ENCODE assay signal across 20 cellular contexts in genomic region chr17:32274101-32274500, GRCh38. TPM values are rescaled to one million over a fixed set of nuclear protein-coding genes. Genes with fewer than 3 reads are reported as not detected.
DNase-seq lines count a peak whose midpoint lies in the region; TF ChIP-seq lines count a peak whose summit lies in the region.
"Had no signal": no experiment of that assay in that cellular context is flagged by ENCODE, and none has a peak within 500 bp of the region (broad histone marks: within the 10 kb centered on the region; RNA-seq: fewer than 3 reads in every experiment).

No MANE protein-coding gene starts in this region.

- peaks cover 18 to 33% (median 22%) of the 10 kb centered on the region in 11 experiments for H3K27me3 ChIP-seq in BLaER1 treated with 17β-estradiol and CSF1 and Interleukin-3, amounts not matched to agents 10 nM and 100 nM
- H3K27me3 ChIP-seq in endodermal cell (ENCODE audit: control insufficient read depth, insufficient read depth, low read length, poor library complexity, severe bottlenecking) (peaks cover 17% of the 10 kb centered on the region), neural progenitor cell (peaks cover 6% of the 10 kb centered on the region), mammary epithelial cell (ENCODE audit: insufficient read depth, low read length) (peaks cover 4% of the 10 kb centered on the region)
- H3K27me3 ChIP-seq: BE2C had no signal

- dilution Hi-C loops in mammary epithelial cell (cut with HindIII; ENCODE audit: low sequenced_read_pairs), result loop anchor here (5.0 kb wide), 1 partner anchor 48 kb away; no protein-coding TSS in a partner anchor

- no peak overlapping the region for H3K27ac ChIP-seq in BLaER1 treated with 17β-estradiol and CSF1 and Interleukin-3, amounts not matched to agents 10 nM and 100 nM
- H3K27ac ChIP-seq in HEK293 (ENCODE audit: extremely low read depth, low read depth, low read length), result no peak overlapping the region
- no peak overlapping the region for H3K27ac ChIP-seq in endodermal cell (ENCODE audit: low read depth, low read length)
- H3K27ac ChIP-seq in neural progenitor cell, result no peak overlapping the region
- no peak overlapping the region for H3K27ac ChIP-seq in mammary epithelial cell (ENCODE audit: insufficient read depth, low read depth, low read length)
- H3K27ac ChIP-seq in OCI-LY7 (ENCODE audit: low read depth, low read length, poor library complexity, severe bottlenecking), result no peak overlapping the region
- H3K27ac ChIP-seq: C4-2B, KMS-11 had no signal

- TF ChIP-seq CTCF in HEK293 (tag by site-specific recombination; IDR thresholded peaks at IDR 0.05) (no peak), endodermal cell (conservative IDR thresholded peaks at IDR 0.05) (no peak), neural progenitor cell (IDR thresholded peaks at IDR 0.05) (no peak), mammary epithelial cell (conservative IDR thresholded peaks at IDR 0.05 in 1 of 2, IDR thresholded peaks at IDR 0.05 in 1 of 2; ENCODE audit: extremely low read depth in 1 of 2, insufficient read depth in 1 of 2, low read depth in 1 of 2, low read length in 2 of 2) (no peak), OCI-LY7 (conservative IDR thresholded peaks at IDR 0.05; ENCODE audit: low read length) (no peak)

- no peak overlapping the region for H3K27ac Mint-ChIP-seq in endodermal cell
- H3K27ac Mint-ChIP-seq in neural progenitor cell, result peak overlapping the region; percentile 60
- H3K27ac Mint-ChIP-seq: CD8-positive, alpha-beta T cell had no signal

- H2AFZ ChIP-seq in neural progenitor cell (replicated peaks), result no peak overlapping the region
- no peak overlapping the region for H2AFZ ChIP-seq in mammary epithelial cell (ENCODE audit: low read depth, low read length)
- H2AFZ ChIP-seq in OCI-LY7 (ENCODE audit: low read length), result no peak overlapping the region

- no peaks in the 10 kb centered on the region for H3K9me3 ChIP-seq in BLaER1 treated with 17β-estradiol and CSF1 and Interleukin-3, amounts not matched to agents 10 nM and 100 nM (replicated peaks in 1 of 11)
- H3K9me3 ChIP-seq in HEK293 (ENCODE audit: control insufficient read depth, insufficient read depth, low read depth, low read length) (no peaks in the 10 kb centered on the region), endodermal cell (ENCODE audit: control insufficient read depth, low read length) (no peaks in the 10 kb centered on the region), neural progenitor cell (ENCODE audit: low read depth) (no peaks in the 10 kb centered on the region), mammary epithelial cell (replicated peaks; ENCODE audit: insufficient read depth, low read length) (no peaks in the 10 kb centered on the region), OCI-LY7 (ENCODE audit: low read length) (no peaks in the 10 kb centered on the region)
- H3K9me3 ChIP-seq: BE2C, HAP-1 had no signal

- no peaks in the 10 kb centered on the region for H3K9me3 Mint-ChIP-seq in endodermal cell
- H3K9me3 Mint-ChIP-seq in neural progenitor cell, result no peaks in the 10 kb centered on the region
- H3K9me3 Mint-ChIP-seq: CD8-positive, alpha-beta T cell had no signal

- H3K4me3 Mint-ChIP-seq in endodermal cell, result no peak overlapping the region
- no peak overlapping the region for H3K4me3 Mint-ChIP-seq in neural progenitor cell
- H3K4me3 Mint-ChIP-seq: CD8-positive, alpha-beta T cell had no signal

- H3K9me2 ChIP-seq in OCI-LY7 (ENCODE audit: insufficient read depth, low read length), result no peaks in the 10 kb centered on the region

- POLR2A ChIA-PET in HEK293 (lab: Yijun Ruan, JAX), result no interaction called here
- POLR2A ChIA-PET in OCI-LY7 (lab: Charles Lee), result interaction anchor here (0.6 kb wide), 1 partner anchor 355 kb away, joined by 5 read pairs; no protein-coding TSS in a partner anchor

- H3K4me1 Mint-ChIP-seq in endodermal cell (peaks cover 7% of the 10 kb centered on the region), neural progenitor cell (peaks cover 40% of the 10 kb centered on the region)

- H3K4me3 ChIP-seq in BLaER1 treated with 17β-estradiol and CSF1 and Interleukin-3, amounts not matched to agents 10 nM and 100 nM, result no peak overlapping the region
- no peak overlapping the region for H3K4me3 ChIP-seq in HEK293 (ENCODE audit: low read depth, low read length)
- no peak overlapping the region for H3K4me3 ChIP-seq in endodermal cell (ENCODE audit: low read length)
- H3K4me3 ChIP-seq in neural progenitor cell, result no peak overlapping the region
- no peak overlapping the region for H3K4me3 ChIP-seq in mammary epithelial cell (replicated peaks in 1 of 3; ENCODE audit: insufficient read depth in 1 of 3, low read depth in 2 of 3, low read length in 3 of 3)
- no peak overlapping the region for H3K4me3 ChIP-seq in OCI-LY7 (ENCODE audit: low read depth, low read length, poor library complexity, severe bottlenecking)
- H3K4me3 ChIP-seq: HAP-1 had no signal

- DNase-seq in endodermal cell, result peak; percentile 49
- no peak for DNase-seq in neural progenitor cell (ENCODE audit: low spot score)
- DNase-seq in mammary epithelial cell, result no peak
- no peak for DNase-seq in OCI-LY7 (ENCODE audit: low spot score)
- no peak for DNase-seq in NCI-H2081 treated with DMSO at 0.1 percent for 48 hours (lab: John Stamatoyannopoulos, UW)
- no peak for DNase-seq in NCI-H2029 (lab: John Stamatoyannopoulos, UW)
- DNase-seq: 8988T; ACHN; BE2C; Calu3; CD8-positive, alpha-beta T cell; DMS79 treated with DMSO at 0.1 percent for 48 hours; GF-D8; GOT3 had no signal

- H3F3A ChIP-seq in neural progenitor cell (ENCODE audit: low read depth), result peaks cover 39% of the 10 kb centered on the region

- intact Hi-C loops in mammary epithelial cell (cut with micrococcal nuclease) (no loop called here), OCI-LY7 (cut with micrococcal nuclease; ENCODE audit: unreplicated experiment) (no loop called here)

- peaks cover 24 to 45% (median 36%) of the 10 kb centered on the region in 10 experiments for H3K4me1 ChIP-seq in BLaER1 treated with 17β-estradiol and CSF1 and Interleukin-3, amounts not matched to agents 10 nM and 100 nM
- H3K4me1 ChIP-seq in HEK293 (ENCODE audit: control insufficient read depth, insufficient read depth, low read length), result peaks cover 7% of the 10 kb centered on the region; the same call in 1 of the 2 replicates
- no peaks in the 10 kb centered on the region for H3K4me1 ChIP-seq in endodermal cell (ENCODE audit: control insufficient read depth, insufficient read depth, low read length)
- peaks cover 14% of the 10 kb centered on the region for H3K4me1 ChIP-seq in neural progenitor cell
- no peaks in the 10 kb centered on the region for H3K4me1 ChIP-seq in mammary epithelial cell (ENCODE audit: insufficient read depth, low read length)
- peaks cover 8% of the 10 kb centered on the region for H3K4me1 ChIP-seq in OCI-LY7 (ENCODE audit: insufficient read depth, low read length, poor library complexity, severe bottlenecking)
- H3K4me1 ChIP-seq: HAP-1 had no signal

- BruUV-seq in mammary epithelial cell (replicated peaks; lab: Mats Ljungman, UMichigan) (no TSS peak), OCI-LY7 (replicated peaks; lab: Mats Ljungman, UMichigan) (no TSS peak)

- peaks cover 0 to 42% (median 0%) of the 10 kb centered on the region in 11 experiments; a peak in 7 of 22 replicates for H4K20me1 ChIP-seq in BLaER1 treated with 17β-estradiol and CSF1 and Interleukin-3, amounts not matched to agents 10 nM and 100 nM
- H4K20me1 ChIP-seq in neural progenitor cell (ENCODE audit: low read depth) (peaks cover 22% of the 10 kb centered on the region), mammary epithelial cell (ENCODE audit: insufficient read depth, low read length) (no peaks in the 10 kb centered on the region), OCI-LY7 (ENCODE audit: insufficient read depth, low read length) (no peaks in the 10 kb centered on the region; the same call in 1 of the 2 replicates)

- peaks cover 28% of the 10 kb centered on the region for H3K27me3 Mint-ChIP-seq in endodermal cell (ENCODE audit: insufficient read depth)
- H3K27me3 Mint-ChIP-seq in neural progenitor cell (ENCODE audit: insufficient read depth, low read depth), result peaks cover 12% of the 10 kb centered on the region

- H3K36me3 ChIP-seq in BLaER1 treated with 17β-estradiol and CSF1 and Interleukin-3, amounts not matched to agents 10 nM and 100 nM, result no peaks in the 10 kb centered on the region
- no peaks in the 10 kb centered on the region for H3K36me3 ChIP-seq in HEK293 (ENCODE audit: control insufficient read depth in 2 of 2, insufficient read depth in 1 of 2, low read length in 2 of 2)
- H3K36me3 ChIP-seq in endodermal cell (ENCODE audit: control insufficient read depth, insufficient read depth, low read length), result no peaks in the 10 kb centered on the region
- H3K36me3 ChIP-seq in neural progenitor cell, result no peaks in the 10 kb centered on the region
- H3K36me3 ChIP-seq in mammary epithelial cell (ENCODE audit: insufficient read depth, low read length), result no peaks in the 10 kb centered on the region
- no peaks in the 10 kb centered on the region for H3K36me3 ChIP-seq in OCI-LY7 (ENCODE audit: insufficient read depth, low read length)
- H3K36me3 ChIP-seq: BE2C, HAP-1 had no signal

- in situ Hi-C loops in mammary epithelial cell (cut with MboI; ENCODE audit: low sequenced_read_pairs in 2 of 2), result no loop called here

- 79 to 90% methylated on average over 3 to 5 of the region's 5 CpGs for WGBS in endodermal cell (ENCODE audit: insufficient coverage in 1 of 2, insufficient read length in 1 of 2), 2 experiments
- WGBS in mammary epithelial cell (ENCODE audit: low coverage, missing lambda C conversion rate), result 70% methylated on average over 5 of the region's 5 CpGs

- CTCF ChIA-PET in HEK293 (lab: Yijun Ruan, JAX) (interaction anchor here (0.7 to 1.4 kb wide), 3 partner anchors 12 to 105 kb away, joined by 3 to 7 read pairs (median 5); no protein-coding TSS in a partner anchor), mammary epithelial cell (lab: Charles Lee; ENCODE audit: low non-redundant PET) (no interaction called here), OCI-LY7 (lab: Charles Lee; ENCODE audit: unreplicated experiment) (no interaction called here)

- no peak overlapping the region for H3K9ac ChIP-seq in BLaER1 treated with 17β-estradiol and CSF1 and Interleukin-3, amounts not matched to agents 10 nM and 100 nM
- no peak overlapping the region for H3K9ac ChIP-seq in endodermal cell (ENCODE audit: extremely low read depth, low read length, poor library complexity, severe bottlenecking)
- H3K9ac ChIP-seq in neural progenitor cell, result no peak overlapping the region
- no peak overlapping the region for H3K9ac ChIP-seq in mammary epithelial cell (ENCODE audit: insufficient read depth, low read length)
- H3K9ac ChIP-seq: KMS-11 had no signal

- H3K79me2 ChIP-seq in neural progenitor cell (ENCODE audit: low read depth) (peaks cover 9% of the 10 kb centered on the region), mammary epithelial cell (ENCODE audit: insufficient read depth, low read length) (no peaks in the 10 kb centered on the region), OCI-LY7 (ENCODE audit: insufficient read depth, low read depth, low read length) (no peaks in the 10 kb centered on the region)

- H3K36me3 Mint-ChIP-seq in endodermal cell (ENCODE audit: low read depth), result no peaks in the 10 kb centered on the region
- no peaks in the 10 kb centered on the region for H3K36me3 Mint-ChIP-seq in neural progenitor cell
- H3K36me3 Mint-ChIP-seq: CD8-positive, alpha-beta T cell had no signal

- H3K4me2 ChIP-seq in BLaER1 treated with 17β-estradiol and CSF1 and Interleukin-3, amounts not matched to agents 10 nM and 100 nM, result peak overlapping the region in 6 of 11 experiments; percentile 87 to 98 (median 94); a peak in 7 of 22 replicates
- H3K4me2 ChIP-seq in neural progenitor cell (no peak overlapping the region), mammary epithelial cell (ENCODE audit: insufficient read depth, low read depth, low read length) (no peak overlapping the region), OCI-LY7 (ENCODE audit: low read length) (no peak overlapping the region)
- H3K4me2 ChIP-seq: KMS-11 had no signal

RNA-seq across cellular contexts. Expression of gene RHBDL3, which starts 8.5 kb away (rescaled TPM):
- total RNA-seq in endodermal cell, result 1 to 10 TPM in 1 of 2 donors, under 1 TPM in 1; 0.35 to 1.4 TPM
- 17.1 TPM for polyA plus RNA-seq in endodermal cell (2013, experiment 1 of 2)
- polyA plus RNA-seq in endodermal cell (2013, experiment 2 of 2), result 11.5 TPM
- total RNA-seq in neural progenitor cell (ENCODE audit: low replicate concordance), result 2.5 and 3.7 TPM in 2 replicates
- not detected for total RNA-seq in mammary epithelial cell
- 0.03 TPM for polyA plus RNA-seq in mammary epithelial cell
- polyA minus RNA-seq in mammary epithelial cell, result not detected
- not detected in 2 replicates for total RNA-seq in OCI-LY7 (2014; rRNA removed; shearing (Covaris generic))
- 0.15 TPM in 1 of 2 replicates, not detected in the other for total RNA-seq in OCI-LY7 (2022)
- total RNA-seq: CD8-positive, alpha-beta T cell; HT-29 had no signal

Comparison
In these comparisons a context has a peak if more than half of its experiments do, and no peak if none do; other contexts are left out.
1. H3K4me2 ChIP-seq: peak in BLaER1 treated with 17β-estradiol and CSF1 and Interleukin-3, amounts not matched to agents 10 nM and 100 nM (6 of 11); none in neural progenitor cell (single experiment), mammary epithelial cell (single experiment) and OCI-LY7 (single experiment).